In the genomic region with DNA sequence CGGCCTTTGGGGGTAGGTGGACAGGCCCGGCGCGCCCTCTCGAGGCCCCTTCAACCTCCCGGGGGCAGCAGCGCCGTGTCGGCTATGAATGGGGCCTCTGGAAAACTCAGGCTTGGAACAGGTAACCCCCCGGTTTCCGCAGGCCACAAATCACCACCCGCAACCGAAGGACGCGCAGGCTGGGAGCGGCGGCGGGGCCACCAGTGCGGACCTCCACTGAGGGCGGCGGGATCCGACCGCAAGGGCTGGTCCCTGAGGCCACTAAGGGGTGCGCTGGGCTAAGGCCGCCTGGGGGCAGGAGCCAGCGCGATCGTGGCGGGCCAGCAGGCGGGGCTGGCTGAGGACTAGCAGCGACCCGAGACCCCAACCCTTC, we compare ENCODE assay signal across 8 cellular contexts. TPM values are rescaled to one million over a fixed set of nuclear protein-coding genes. Genes with fewer than 3 reads are reported as not detected.
DNase-seq lines count a peak whose midpoint lies in the region; ATAC-seq and TF ChIP-seq lines count a peak whose summit lies in the region.

No MANE protein-coding gene starts in this region.

- peaks cover 18% of the 10 kb centered on the region for H3F3A ChIP-seq in PC-3 (ENCODE audit: low read length, unreplicated experiment)

- H3K27me3 ChIP-seq in PC-3 (ENCODE audit: low read length) (no peaks in the 10 kb centered on the region), right lobe of liver (no peaks in the 10 kb centered on the region), thoracic aorta (replicated peaks; ENCODE audit: insufficient read depth) (no peaks in the 10 kb centered on the region)

- 2% methylated on average over 9 of the region's 32 CpGs for WGBS in right lobe of liver (ENCODE audit: insufficient coverage, low coverage, low lambda C conversion rate, missing lambda C conversion rate)

- H3K27ac ChIP-seq in 22Rv1 (peak overlapping the region; percentile 99), PC-3 (ENCODE audit: low read length) (peak overlapping the region; percentile 80), right lobe of liver (peak overlapping the region; percentile 97 to 99 (median 98)), thoracic aorta (peak overlapping the region; percentile 100)

- peak; percentile 31 for DNase-seq in PC-3
- DNase-seq in choroid plexus epithelial cell (ENCODE audit: low read depth), result no peak
- DNase-seq in right lobe of liver, result peak; percentile 73 to 79 (median 77)
- DNase-seq in thoracic aorta (ENCODE audit: low spot score), result no peak
- DNase-seq in HPDE6-E6E7 (ENCODE audit: extremely low spot score), result no peak

- CTCF ChIA-PET in PC-3 (lab: Charles Lee), result interaction anchor here (0.6 to 1.0 kb wide), 3 partner anchors 9 to 25 kb away, joined by 3 to 14 read pairs (median 4); a partner anchor contains a TSS

- peak overlapping the region; percentile 79 for H2AFZ ChIP-seq in PC-3 (ENCODE audit: low read length)

- H3K4me1 ChIP-seq in PC-3 (ENCODE audit: insufficient read depth, low read length), result peaks cover 19% of the 10 kb centered on the region
- H3K4me1 ChIP-seq in right lobe of liver, result peaks cover 0 to 29% (median 14%) of the 10 kb centered on the region in 4 donors
- H3K4me1 ChIP-seq in thoracic aorta (ENCODE audit: control insufficient read depth in 1 of 2, low read depth in 2 of 2), result peaks cover 31 to 46% of the 10 kb centered on the region in 2 donors

- intact Hi-C loops in PC-3 (cut with micrococcal nuclease), result no loop called here
- intact Hi-C loops in right lobe of liver (cut with DNase I), result no loop called here

- BruUV-seq in PC-3 (replicated peaks; lab: Mats Ljungman, UMichigan), result no TSS peak

- peak overlapping the region; percentile 100 for H3K9ac ChIP-seq in PC-3 (ENCODE audit: low read length)

- H3K4me3 ChIP-seq in GM12875 (ENCODE audit: low read depth, low read length), result peak overlapping the region; percentile 93
- peak overlapping the region; percentile 99 for H3K4me3 ChIP-seq in PC-3 (ENCODE audit: low read length)
- H3K4me3 ChIP-seq in choroid plexus epithelial cell (ENCODE audit: low read depth, low read length), result peak overlapping the region; percentile 96
- H3K4me3 ChIP-seq in right lobe of liver, result peak overlapping the region; percentile 100
- peak overlapping the region; percentile 95 for H3K4me3 ChIP-seq in thoracic aorta

- H4K20me1 ChIP-seq in PC-3 (ENCODE audit: low read length), result peaks cover 37% of the 10 kb centered on the region

- TF ChIP-seq CTCF in 22Rv1 (IDR thresholded peaks at IDR 0.05) (peak; percentile 37), GM12875 (IDR thresholded peaks at IDR 0.05; ENCODE audit: borderline replicate concordance, insufficient read depth, low read depth, low read length) (peak; percentile 24; the same call in 1 of the 2 replicates), PC-3 (conservative IDR thresholded peaks at IDR 0.05; ENCODE audit: low read depth, low read length) (peak; percentile 43; the same call in 1 of the 2 replicates), choroid plexus epithelial cell (conservative IDR thresholded peaks at IDR 0.05; ENCODE audit: low read depth, low read length) (peak; percentile 33), right lobe of liver (IDR thresholded peaks at IDR 0.05) (peak in 3 of 4 donors; percentile 33 to 46 (median 44)), thoracic aorta (IDR thresholded peaks at IDR 0.05) (peak; percentile 34)

- H3K9me2 ChIP-seq in PC-3 (replicated peaks; ENCODE audit: low read length), result no peaks in the 10 kb centered on the region

- H3K9me3 ChIP-seq in PC-3 (ENCODE audit: low read length) (no peaks in the 10 kb centered on the region), right lobe of liver (no peaks in the 10 kb centered on the region), thoracic aorta (no peaks in the 10 kb centered on the region)

- POLR2A ChIA-PET in PC-3 (lab: Charles Lee; ENCODE audit: unreplicated experiment), result interaction anchor here (0.6 to 1.0 kb wide), 3 partner anchors 9 to 525 kb away, joined by 3 to 8 read pairs (median 6); no protein-coding TSS in a partner anchor

- no peak for TF ChIP-seq POLR2A in right lobe of liver (IDR thresholded peaks at IDR 0.05)

- peaks cover 32% of the 10 kb centered on the region for H3K36me3 ChIP-seq in PC-3 (ENCODE audit: low read depth, low read length)
- peaks cover 14 to 53% (median 31%) of the 10 kb centered on the region in 4 donors for H3K36me3 ChIP-seq in right lobe of liver
- H3K36me3 ChIP-seq in thoracic aorta, result peaks cover 32% of the 10 kb centered on the region

- ATAC-seq in HG02798 (IDR thresholded peaks at IDR 0.05; ENCODE audit: poor library complexity, unreplicated experiment) (peak; percentile 11), PC-3 (peak; percentile 33), right lobe of liver (peak; percentile 44 to 72 (median 62)), thoracic aorta (ENCODE audit: insufficient number of reproducible peaks, low FRiP score, low read depth) (peak; percentile 14)

- H3K4me2 ChIP-seq in PC-3 (ENCODE audit: low read length), result peak overlapping the region; percentile 93

- H3K79me2 ChIP-seq in PC-3 (ENCODE audit: low read length), result peaks cover 56% of the 10 kb centered on the region

RNA-seq across cellular contexts. Expression of a gene that starts 0.7 kb away (rescaled TPM):
- total RNA-seq in PC-3 (2014; rRNA removed), result 230 and 240 TPM in 2 replicates
- total RNA-seq in right lobe of liver, result 100 to 1,000 TPM; 114 to 187 (median 157) TPM
- 100 to 1,000 TPM; 301 to 320 TPM for total RNA-seq in thoracic aorta

RNA-seq across cellular contexts. Expression of a gene that starts 12.9 kb away (rescaled TPM):
- total RNA-seq in PC-3 (2014; rRNA removed) (253 and 320 TPM in 2 replicates), right lobe of liver (100 to 1,000 TPM in 2 of 6 experiments, 10 to 100 TPM in 4; 31.0 to 104 (median 32.8) TPM), thoracic aorta (10 to 100 TPM; 77.7 to 89.6 TPM)

RNA-seq across cellular contexts. Expression of a gene that starts 17.6 kb away (rescaled TPM):
- total RNA-seq in PC-3 (2014; rRNA removed) (22.1 and 23.2 TPM in 2 replicates), right lobe of liver (10 to 100 TPM; 17.4 to 24.4 (median 21.5) TPM), thoracic aorta (10 to 100 TPM; 18.8 to 36.9 TPM)

RNA-seq across cellular contexts. Expression of a gene that starts 50.9 kb away (rescaled TPM):
- 0.06 TPM in 1 of 2 replicates, not detected in the other for total RNA-seq in PC-3 (2014; rRNA removed)
- under 1 TPM in 1 of 6 experiments, not detected in 5; 0.06 TPM for total RNA-seq in right lobe of liver
- total RNA-seq in thoracic aorta, result under 1 TPM; 0.14 to 0.21 TPM

Comparison
In these comparisons a context has a peak if more than half of its experiments do, and no peak if none do; other contexts are left out.
1. ATAC-seq: peak in every context shown above with its lines; median percentile 62 in right lobe of liver; 33 in PC-3; 14 in thoracic aorta; 11 in HG02798.
2. DNase-seq: peak in PC-3 (single experiment) and right lobe of liver (3 of 3); none in choroid plexus epithelial cell (single experiment), thoracic aorta (single experiment) and HPDE6-E6E7 (single experiment).
3. Peak in every context shown above with its lines, with median percentiles within 50 percentile points of each other: H3K27ac ChIP-seq, CTCF ChIP-seq and H3K4me3 ChIP-seq.